In the genomic region with DNA sequence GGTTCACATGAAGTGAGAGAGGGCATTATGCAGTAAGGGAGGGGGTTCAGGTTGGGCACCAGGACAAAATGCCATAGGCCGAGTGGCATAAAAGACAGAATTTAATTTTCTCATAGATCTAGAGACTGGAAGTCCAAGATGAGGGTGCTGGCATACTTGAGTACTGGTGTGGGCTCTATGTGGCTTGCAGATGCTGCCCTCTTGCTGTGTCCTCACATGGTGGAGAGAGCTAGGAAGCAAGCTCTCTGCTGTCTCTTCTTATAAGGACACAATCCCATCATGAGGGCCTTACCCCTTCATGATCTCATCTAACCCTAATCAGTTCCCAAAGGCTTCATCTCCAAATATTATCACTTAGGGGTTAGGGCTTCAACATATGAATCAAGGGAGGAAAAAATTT, we compare ENCODE assay signal across 13 cellular contexts.
"Had no signal": no experiment of that assay in that cellular context is flagged by ENCODE, and none has a peak within 500 bp of the region (broad histone marks: within the 10 kb centered on the region; RNA-seq: fewer than 3 reads in every experiment).

No MANE protein-coding gene starts in this region.

- H3K27me3 ChIP-seq: heart left ventricle had no signal

- H3K4me1 ChIP-seq: heart left ventricle, prostate gland had no signal

- DNase-seq: activated CD4-positive, alpha-beta T cell treated with anti-CD3 and anti-CD28 coated beads for 1 hour; activated CD4-positive, alpha-beta T cell treated with anti-CD3 and anti-CD28 coated beads, Interleukin-2, amount 50 U/mL, for 4 hours; activated naive CD4-positive, alpha-beta T cell treated with anti-CD3 and anti-CD28 coated beads, Interleukin-2, amount 10 ng/mL, durations not matched to agents 7 days and 5 days; heart left ventricle; immature natural killer cell; nephron progenitor cell; right cardiac atrium; small intestine; stimulated activated naive CD8-positive, alpha-beta T cell treated with anti-CD3 and anti-CD28 coated beads, Interleukin-15, Interleukin-2, amounts not matched to agents 100 U/mL and 50 U/mL, for 24 hours; T-helper 9 cell; trophoblast cell had no signal

- ATAC-seq: heart left ventricle; right cardiac atrium; stimulated activated naive CD8-positive, alpha-beta T cell treated with anti-CD3 and anti-CD28 coated beads, Interleukin-15, Interleukin-2, amounts not matched to agents 100 U/mL and 50 U/mL, for 24 hours had no signal

- H3K27me3 Mint-ChIP-seq: activated naive CD4-positive, alpha-beta T cell treated with anti-CD3 and anti-CD28 coated beads, Interleukin-2, amount 10 ng/mL, durations not matched to agents 7 days and 5 days; activated T-helper 17 cell treated with anti-CD3 and anti-CD28 coated beads, Interleukin-2, amount 50 U/mL, for 72 hours had no signal

- H3K9me3 Mint-ChIP-seq: activated naive CD4-positive, alpha-beta T cell treated with anti-CD3 and anti-CD28 coated beads, Interleukin-2, amount 10 ng/mL, durations not matched to agents 7 days and 5 days; activated T-helper 17 cell treated with anti-CD3 and anti-CD28 coated beads, Interleukin-2, amount 50 U/mL, for 72 hours; immature natural killer cell; nephron progenitor cell had no signal

- H3K36me3 ChIP-seq: heart left ventricle, prostate gland had no signal

- H3K27ac Mint-ChIP-seq: activated naive CD4-positive, alpha-beta T cell treated with anti-CD3 and anti-CD28 coated beads, Interleukin-2, amount 10 ng/mL, durations not matched to agents 7 days and 5 days; activated T-helper 17 cell treated with anti-CD3 and anti-CD28 coated beads, Interleukin-2, amount 50 U/mL, for 72 hours; immature natural killer cell had no signal

- H3K4me3 ChIP-seq: heart left ventricle, prostate gland had no signal

- H3K36me3 Mint-ChIP-seq: activated naive CD4-positive, alpha-beta T cell treated with anti-CD3 and anti-CD28 coated beads, Interleukin-2, amount 10 ng/mL, durations not matched to agents 7 days and 5 days; immature natural killer cell had no signal

- H3K9me3 ChIP-seq: heart left ventricle, prostate gland had no signal

- H3K4me1 Mint-ChIP-seq: activated naive CD4-positive, alpha-beta T cell treated with anti-CD3 and anti-CD28 coated beads, Interleukin-2, amount 10 ng/mL, durations not matched to agents 7 days and 5 days; immature natural killer cell had no signal

- H3K27ac ChIP-seq: heart left ventricle, prostate gland had no signal

- H3K4me3 Mint-ChIP-seq: activated naive CD4-positive, alpha-beta T cell treated with anti-CD3 and anti-CD28 coated beads, Interleukin-2, amount 10 ng/mL, durations not matched to agents 7 days and 5 days; activated T-helper 17 cell treated with anti-CD3 and anti-CD28 coated beads, Interleukin-2, amount 50 U/mL, for 72 hours; immature natural killer cell; nephron progenitor cell had no signal
